Comparison of ENCODE assay signal across 8 cellular contexts in genomic region chr1:41361028-41361494, GRCh38.
DNase-seq lines count a peak whose midpoint lies in the region; ATAC-seq and FAIRE-seq lines count a peak whose summit lies in the region.

Gene FOXO6, plus strand, starts transcription at chr1:41361434.

- DNase-seq in ACHN (peak; percentile 95), NCI-H2227 treated with DMSO at 0.1 percent for 48 hours (lab: John Stamatoyannopoulos, UW) (peak; percentile 98), cerebellar nuclear complex (lab: John Stamatoyannopoulos, UW) (peak; percentile 92 to 93)
- DNase-seq in activated CD4-positive, CD25-positive, alpha-beta regulatory T cell treated with anti-CD3 and anti-CD28 coated beads, Interleukin-2, amount 50 U/mL, for 16 hours (ENCODE audit: low read depth, low spot score), result peak; percentile 88
- DNase-seq in stimulated activated CD4-positive, alpha-beta T cell treated with anti-CD3 and anti-CD28 coated beads, Interleukin-12 subunit alpha, Interleukin-12 subunit beta, amount 100 ng/mL, for 24 hours (ENCODE audit: low read depth in 2 of 2), result peak; percentile 82 to 91

- peak; percentile 49 for FAIRE-seq in islet of Langerhans (lab: Jason Lieb, UNC)

- in situ Hi-C loops in ACHN (cut with HindIII; ENCODE audit: low pct_ligation_motif_present, low pct_unique_long_range_greater_than_20kb, low sequenced_read_pairs), result no loop called here

- peak; percentile 91 for ATAC-seq in GM18907 (IDR thresholded peaks at IDR 0.05; ENCODE audit: unreplicated experiment)
- peak; percentile 88 for ATAC-seq in HG03196 (IDR thresholded peaks at IDR 0.05; ENCODE audit: unreplicated experiment)

Comparison
In these comparisons a context has a peak if more than half of its experiments do, and no peak if none do; other contexts are left out.
1. Peak in every context shown above with its lines: DNase-seq and ATAC-seq.